8 cellular contexts compared by ENCODE assay signal in the genomic region with DNA sequence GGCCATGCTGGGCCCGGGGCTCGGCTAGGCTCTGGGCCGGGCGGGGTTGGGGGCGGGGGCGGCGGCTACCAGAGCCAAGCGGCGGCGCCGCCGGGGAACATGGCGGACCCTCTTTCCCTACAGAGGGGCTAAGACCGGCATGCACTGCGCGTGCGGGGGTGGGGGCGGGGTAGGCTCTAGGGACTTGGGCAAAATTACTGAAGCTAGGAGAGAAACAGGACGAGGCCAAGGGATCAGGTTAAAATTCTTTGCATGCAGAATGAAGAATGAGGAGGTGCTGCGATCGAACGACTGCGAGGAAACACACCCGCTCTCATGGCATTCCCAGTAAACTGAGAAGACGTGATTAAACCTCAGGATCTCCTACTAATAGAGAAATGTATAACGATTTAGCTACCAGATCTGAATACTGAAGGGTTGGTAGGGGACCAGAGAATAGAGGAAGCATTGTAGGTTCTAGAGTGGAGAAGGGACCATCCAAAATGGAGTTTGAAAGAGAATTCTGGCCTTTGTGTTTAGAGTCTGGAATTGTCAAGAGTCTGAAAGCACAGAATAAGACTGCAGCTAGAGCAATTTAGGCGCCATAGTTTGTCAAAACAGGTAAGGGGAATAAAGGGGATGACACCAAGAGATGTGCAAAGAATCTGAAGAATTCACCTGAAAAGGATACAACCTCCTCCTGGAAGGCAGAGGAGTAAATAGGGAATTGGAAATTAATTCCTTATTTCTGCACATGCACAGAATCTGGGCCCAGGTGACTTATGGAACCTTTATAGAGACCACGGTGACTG. TPM values are rescaled to one million over a fixed set of nuclear protein-coding genes. Genes with fewer than 3 reads are reported as not detected.
DNase-seq lines count a peak whose midpoint lies in the region; ATAC-seq and TF ChIP-seq lines count a peak whose summit lies in the region.

A gene (minus strand): TSS at position 141 of the 791 bp plus-strand sequence. CDS start 135 bp downstream, at position 6.

- H3K36me3 ChIP-seq in PC-9 (ENCODE audit: low read depth) = no peaks in the 10 kb centered on the region
- H3K36me3 ChIP-seq in esophagus squamous epithelium = peaks cover 0 to 44% (median 3%) of the 10 kb centered on the region in 3 donors

- CTCF ChIA-PET in PC-9 (lab: Charles Lee) = interaction anchor here (0.6 kb wide), 3 partner anchors 122 to 1014 kb away, joined by 10 to 15 read pairs (median 13); no protein-coding TSS in a partner anchor

- peak within 1 kb of the TSS; percentile 80 for H2AFZ ChIP-seq in PC-9

- H3K27me3 ChIP-seq in PC-9 (ENCODE audit: insufficient read depth, low read depth) (no peaks in the 10 kb centered on the region), esophagus squamous epithelium (no peaks in the 10 kb centered on the region)

- H3K4me3 ChIP-seq in PC-9 = peak within 1 kb of the TSS; percentile 87
- H3K4me3 ChIP-seq in esophagus squamous epithelium = peak within 1 kb of the TSS; percentile 61 to 96 (median 82)

- WGBS in esophagus squamous epithelium, 2 donors = 12 to 14% methylated on average over 10 to 12 of the region's 28 CpGs

- H3K9me3 ChIP-seq in PC-9 (ENCODE audit: insufficient read depth, low read depth) = no peaks in the 10 kb centered on the region
- no peaks in the 10 kb centered on the region for H3K9me3 ChIP-seq in esophagus squamous epithelium

- no peak for TF ChIP-seq POLR2A in esophagus squamous epithelium (IDR thresholded peaks at IDR 0.05)

- no peaks in the 10 kb centered on the region for H4K20me1 ChIP-seq in PC-9 (ENCODE audit: insufficient read depth)

- no peak for TF ChIP-seq CTCF in PC-9 (conservative IDR thresholded peaks at IDR 0.05)
- no peak for TF ChIP-seq CTCF in esophagus squamous epithelium (IDR thresholded peaks at IDR 0.05)

- ATAC-seq in GM21717 (IDR thresholded peaks at IDR 0.05; ENCODE audit: unreplicated experiment) = peak; percentile 37

- DNase-seq in DMS 273 (lab: John Stamatoyannopoulos, UW; ENCODE audit: unreplicated experiment) = peak; percentile 93
- peak; percentile 96 for DNase-seq in KBM-7
- peak in 1 of 2 experiments; percentile 89 for DNase-seq in PC-9
- peak; percentile 93 to 94 for DNase-seq in activated T-cell treated with anti-CD3 and anti-CD28 coated beads, Interleukin-2, amount 50 U/mL, for 48 hours
- DNase-seq in esophagus squamous epithelium (lab: John Stamatoyannopoulos, UW) = peak; percentile 62
- DNase-seq in myocyte (ENCODE audit: low read depth) = peak; percentile 97
- peak; percentile 89 for DNase-seq in stimulated activated CD8-positive, alpha-beta memory T cell treated with anti-CD3 and anti-CD28 coated beads, Interleukin-7, amount 100 ng/mL, for 4 hours (ENCODE audit: low read depth in 2 of 2)

- peaks cover 34% of the 10 kb centered on the region for H3F3A ChIP-seq in PC-9 (ENCODE audit: insufficient read depth, low read depth)

- POLR2A ChIA-PET in PC-9 (lab: Charles Lee; ENCODE audit: unreplicated experiment) = interaction anchor here (0.5 to 1.0 kb wide), 17 partner anchors 14 to 286 kb away, joined by 3 to 20 read pairs (median 6); a partner anchor contains a TSS

- H3K9me2 ChIP-seq in PC-9 (ENCODE audit: insufficient read depth) = no peaks in the 10 kb centered on the region

- in situ Hi-C loops in KBM-7 (cut with MboI; ENCODE audit: low pct_unique_long_range_greater_than_20kb, low sequenced_read_pairs) = no loop called here

- peaks cover 39% of the 10 kb centered on the region for H3K79me2 ChIP-seq in PC-9 (ENCODE audit: low read depth)

- intact Hi-C loops in PC-9 (cut with micrococcal nuclease; ENCODE audit: unreplicated experiment) = loop anchor here (1.0 kb wide), 2 partner anchors 84 to 244 kb away; a partner anchor contains a TSS
- intact Hi-C loops in esophagus squamous epithelium (cut with DNase I) = no loop called here

- peak within 1 kb of the TSS; percentile 95 for H3K4me2 ChIP-seq in PC-9

- BruUV-seq in PC-9 (replicated peaks; lab: Mats Ljungman, UMichigan) = TSS peak; percentile 84

- H3K27ac ChIP-seq in PC-9 = peak within 1 kb of the TSS; percentile 77
- H3K27ac ChIP-seq in esophagus squamous epithelium = peak within 1 kb of the TSS; percentile 93 to 99 (median 97)

- H3K4me1 ChIP-seq in PC-9 (replicated peaks; ENCODE audit: insufficient read depth) (peaks cover 32% of the 10 kb centered on the region), esophagus squamous epithelium (peaks cover 17 to 52% (median 19%) of the 10 kb centered on the region in 3 donors)

RNA-seq across cellular contexts. Expression of the gene that starts here (rescaled TPM):
- 28.8 and 34.0 TPM in 2 replicates for total RNA-seq in PC-9 (2021)
- total RNA-seq in esophagus squamous epithelium = 10 to 100 TPM; 24.1 to 40.2 (median 30.6) TPM
- total RNA-seq in myocyte = 54.6 and 59.1 TPM in 2 replicates
- polyA plus RNA-seq in myocyte (2012) = 57.6 TPM
